10 cellular contexts compared by ENCODE assay signal in genomic region chr20:2692886-2693285, GRCh38. TPM values are rescaled to one million over a fixed set of nuclear protein-coding genes. Genes with fewer than 3 reads are reported as not detected.
DNase-seq lines count a peak whose midpoint lies in the region; ATAC-seq and TF ChIP-seq lines count a peak whose summit lies in the region.
"Had no signal": no experiment of that assay in that cellular context is flagged by ENCODE, and none has a peak within 500 bp of the region (broad histone marks: within the 10 kb centered on the region; RNA-seq: fewer than 3 reads in every experiment).

No MANE protein-coding gene starts in this region.

- H3K27me3 ChIP-seq in heart left ventricle (peaks cover 0 to 36% (median 4%) of the 10 kb centered on the region in 9 donors), SJSA1 (replicated peaks) (peaks cover 26% of the 10 kb centered on the region), right cardiac atrium (ENCODE audit: control insufficient read depth, insufficient read depth) (no peaks in the 10 kb centered on the region), uterus (no peaks in the 10 kb centered on the region)

- H3K4me3 ChIP-seq in heart left ventricle (peak overlapping the region in 9 of 12 donors; percentile 50 to 83 (median 63)), SJSA1 (peak overlapping the region; percentile 44), right cardiac atrium (ENCODE audit: low read length) (peak overlapping the region; percentile 99), uterus (peak overlapping the region; percentile 33 to 53)

- H3K4me1 ChIP-seq in heart left ventricle (peaks cover 0 to 22% (median 4%) of the 10 kb centered on the region in 12 donors), SJSA1 (replicated peaks) (peaks cover 11% of the 10 kb centered on the region), right cardiac atrium (ENCODE audit: control insufficient read depth, insufficient read depth, low read length) (no peaks in the 10 kb centered on the region), uterus (peaks cover 0 to 10% of the 10 kb centered on the region in 2 donors)

- WGBS in heart left ventricle, 4 donors = 0 to 5% (median 0%) methylated on average over 3 to 64 of the region's 64 CpGs
- under 1% methylated on average over 59 of the region's 64 CpGs for WGBS in right cardiac atrium

- peak overlapping the region in 1 of 12 donors; percentile 88 for H3K27ac ChIP-seq in heart left ventricle
- no peak overlapping the region for H3K27ac ChIP-seq in SJSA1
- H3K27ac ChIP-seq in right cardiac atrium (ENCODE audit: low read length) = no peak overlapping the region
- peak overlapping the region; percentile 71 to 87 for H3K27ac ChIP-seq in uterus
- H3K27ac ChIP-seq: KMS-11 had no signal

- ATAC-seq in heart left ventricle (no peak), Right ventricle myocardium superior (ENCODE audit: poor library complexity) (no peak), right cardiac atrium (no peak), GM18505 (IDR thresholded peaks at IDR 0.05; ENCODE audit: unreplicated experiment) (no peak), GM21447 (IDR thresholded peaks at IDR 0.05; ENCODE audit: unreplicated experiment) (no peak)

- peak in 1 of 12 donors; percentile 10 for TF ChIP-seq CTCF in heart left ventricle (IDR thresholded peaks at IDR 0.05)
- TF ChIP-seq CTCF in uterus (IDR thresholded peaks at IDR 0.05) = no peak

- intact Hi-C loops in heart left ventricle (cut with DNase I) = loop anchor here in 5 of 10 donors (5.0 to 10.0 kb wide), 4 partner anchors 49 to 162 kb away; partner anchors contain the start of genes PCED1A (in 2 of the 5) and VPS16 (in 2 of the 5)
- intact Hi-C loops in Right ventricle myocardium superior (cut with DNase I) = loop anchor here (2.0 kb wide), 1 partner anchor 28 kb away; the partner anchor contains the start of gene IDH3B
- intact Hi-C loops in right cardiac atrium (cut with DNase I) = no loop called here
- intact Hi-C loops in uterus (cut with DNase I; ENCODE audit: low total_unique reads) = no loop called here

- DNase-seq in heart left ventricle (no peak), Right ventricle myocardium superior (no peak), SJSA1 (ENCODE audit: low read depth in 1 of 2, low spot score in 2 of 2) (peak in 1 of 2 experiments; percentile 28), right cardiac atrium (peak in 1 of 3 donors; percentile 54), uterus (no peak)
- DNase-seq in stimulated activated CD8-positive, alpha-beta memory T cell treated with anti-CD3 and anti-CD28 coated beads, Interleukin-4, amount 100 ng/mL, for 48 hours = no peak
- DNase-seq: GOT3 had no signal

- no peaks in the 10 kb centered on the region for H3K36me3 ChIP-seq in heart left ventricle
- no peaks in the 10 kb centered on the region for H3K36me3 ChIP-seq in SJSA1
- H3K36me3 ChIP-seq in uterus = no peaks in the 10 kb centered on the region

- H3K9me3 ChIP-seq in heart left ventricle (no peaks in the 10 kb centered on the region), SJSA1 (replicated peaks) (no peaks in the 10 kb centered on the region), right cardiac atrium (ENCODE audit: control insufficient read depth, low read length) (no peaks in the 10 kb centered on the region), uterus (no peaks in the 10 kb centered on the region)

- no peak for TF ChIP-seq POLR2A in heart left ventricle (IDR thresholded peaks at IDR 0.05)
- TF ChIP-seq POLR2A in uterus (IDR thresholded peaks at IDR 0.05) = no peak
- no peak for TF ChIP-seq POLR2A in GM18505 (IDR thresholded peaks at IDR 0.05; ENCODE audit: borderline replicate concordance, extremely low read depth, insufficient read depth, insufficient read length)

RNA-seq across cellular contexts. Expression of gene EBF4, which starts 0.3 kb away (rescaled TPM):
- total RNA-seq in heart left ventricle (1 to 10 TPM; 2.5 to 6.4 (median 4.2) TPM), Right ventricle myocardium superior (2.9 TPM), right cardiac atrium (10 to 100 TPM in 2 of 4 donors, 1 to 10 TPM in 2; 9.6 to 13.5 (median 10.2) TPM), uterus (10 to 100 TPM in 3 of 4 donors, 1 to 10 TPM in 1; 7.1 to 69.5 (median 21.7) TPM)
- polyA plus RNA-seq in heart left ventricle (1 to 10 TPM; 2.7 to 2.9 TPM), right cardiac atrium (4.8 TPM)
- 4.0 and 4.4 TPM in 2 replicates for total RNA-seq in SJSA1 (2014; rRNA removed; shearing (Covaris generic))

RNA-seq across cellular contexts. Expression of gene IDH3B, which starts 28.9 kb away (rescaled TPM):
- total RNA-seq in heart left ventricle = 100 to 1,000 TPM; 122 to 356 (median 208) TPM
- 100 to 1,000 TPM; 173 to 188 TPM for polyA plus RNA-seq in heart left ventricle
- total RNA-seq in Right ventricle myocardium superior = 277 TPM
- total RNA-seq in SJSA1 (2014; rRNA removed; shearing (Covaris generic)) = 161 and 211 TPM in 2 replicates
- total RNA-seq in right cardiac atrium = 100 to 1,000 TPM; 146 to 166 (median 150) TPM
- 158 TPM for polyA plus RNA-seq in right cardiac atrium
- total RNA-seq in uterus = 100 to 1,000 TPM in 1 of 4 donors, 10 to 100 TPM in 3; 33.8 to 220 (median 83.7) TPM

RNA-seq across cellular contexts. Expression of gene NOP56, which starts 40.5 kb away (rescaled TPM):
- 10 to 100 TPM; 24.6 to 78.8 (median 51.0) TPM for total RNA-seq in heart left ventricle
- 10 to 100 TPM; 42.3 to 66.8 TPM for polyA plus RNA-seq in heart left ventricle
- total RNA-seq in Right ventricle myocardium superior = 45.6 TPM
- 218 and 228 TPM in 2 replicates for total RNA-seq in SJSA1 (2014; rRNA removed; shearing (Covaris generic))
- 10 to 100 TPM; 57.9 to 69.2 (median 63.8) TPM for total RNA-seq in right cardiac atrium
- polyA plus RNA-seq in right cardiac atrium = 40.9 TPM
- 100 to 1,000 TPM; 108 to 151 (median 134) TPM for total RNA-seq in uterus

Comparison
In these comparisons a context has a peak if more than half of its experiments do, and no peak if none do; other contexts are left out.
1. H3K27ac ChIP-seq: peak in uterus (2 of 2); none in SJSA1 (single experiment) and right cardiac atrium (single experiment).
2. H3K4me3 ChIP-seq: peak in every context shown above with its lines; median percentile 99 in right cardiac atrium; 63 in heart left ventricle; 44 in SJSA1; 43 in uterus.